In the genomic region with DNA sequence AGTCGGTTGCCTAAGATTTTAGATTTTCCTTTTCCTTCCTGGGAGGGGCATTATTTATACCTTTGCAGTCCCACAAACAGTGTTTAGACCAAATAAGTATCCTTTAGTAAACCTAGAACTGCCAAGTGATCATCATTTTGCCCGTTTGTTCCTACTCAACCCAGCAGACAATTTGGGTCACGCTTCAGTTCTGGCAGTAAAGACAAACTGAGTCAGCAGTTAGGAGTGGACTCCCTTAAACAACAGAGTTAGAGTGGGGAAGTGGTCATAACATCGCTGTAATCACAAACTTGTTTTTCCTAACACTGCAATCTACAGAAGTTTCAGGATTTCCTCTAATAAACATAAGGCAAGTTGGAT, we compare ENCODE assay signal across 8 cellular contexts. TPM values are rescaled to one million over a fixed set of nuclear protein-coding genes. Genes with fewer than 3 reads are reported as not detected.
DNase-seq lines count a peak whose midpoint lies in the region; ATAC-seq and TF ChIP-seq lines count a peak whose summit lies in the region.

No MANE protein-coding gene starts in this region.

- peaks cover 0 to 18% (median 7%) of the 10 kb centered on the region in 11 experiments; a peak in 11 of 22 replicates for H3K9me3 ChIP-seq in BLaER1 treated with 17β-estradiol and CSF1 and Interleukin-3, amounts not matched to agents 10 nM and 100 nM (replicated peaks in 1 of 11)
- H3K9me3 ChIP-seq in Peyer's patch = no peaks in the 10 kb centered on the region
- no peaks in the 10 kb centered on the region for H3K9me3 ChIP-seq in esophagus (ENCODE audit: control insufficient read depth in 2 of 2, insufficient read depth in 1 of 2, low read depth in 1 of 2, low read length in 1 of 2)

- H3K4me3 ChIP-seq in BLaER1 treated with 17β-estradiol and CSF1 and Interleukin-3, amounts not matched to agents 10 nM and 100 nM = peak overlapping the region; percentile 82 to 99 (median 93)
- peak overlapping the region; percentile 52 to 97 (median 74) for H3K4me3 ChIP-seq in Peyer's patch
- H3K4me3 ChIP-seq in esophagus (ENCODE audit: low read depth in 1 of 2, low read length in 2 of 2) = peak overlapping the region; percentile 82 to 86

- intact Hi-C loops in posterior vena cava (cut with DNase I) = no loop called here

- peaks cover 10% of the 10 kb centered on the region for H3K36me3 Mint-ChIP-seq in nephron (ENCODE audit: low read depth)

- WGBS in esophagus, 2 donors = 4% methylated on average over 4 of the region's 4 CpGs

- peak overlapping the region; percentile 89 to 99 (median 97) for H3K27ac ChIP-seq in BLaER1 treated with 17β-estradiol and CSF1 and Interleukin-3, amounts not matched to agents 10 nM and 100 nM
- peak overlapping the region; percentile 62 to 93 (median 82) for H3K27ac ChIP-seq in Peyer's patch
- H3K27ac ChIP-seq in esophagus (ENCODE audit: low read depth in 2 of 2, low read length in 1 of 2) = peak overlapping the region; percentile 92 to 96

- no peaks in the 10 kb centered on the region for H3K9me3 Mint-ChIP-seq in nephron

- peak overlapping the region; percentile 96 to 99 (median 97) for H3K4me3 Mint-ChIP-seq in nephron

- peaks cover 0 to 23% (median 13%) of the 10 kb centered on the region in 11 experiments; a peak in 17 of 22 replicates for H3K36me3 ChIP-seq in BLaER1 treated with 17β-estradiol and CSF1 and Interleukin-3, amounts not matched to agents 10 nM and 100 nM
- H3K36me3 ChIP-seq in Peyer's patch (no peaks in the 10 kb centered on the region), esophagus (ENCODE audit: control insufficient read depth in 2 of 2, insufficient read depth in 2 of 2, low read length in 1 of 2) (no peaks in the 10 kb centered on the region)

- no peaks in the 10 kb centered on the region for H3K27me3 Mint-ChIP-seq in nephron (ENCODE audit: low read depth)

- peaks cover 19% of the 10 kb centered on the region for H3K4me1 Mint-ChIP-seq in nephron

- peak overlapping the region; percentile 76 to 94 (median 85) for H3K4me2 ChIP-seq in BLaER1 treated with 17β-estradiol and CSF1 and Interleukin-3, amounts not matched to agents 10 nM and 100 nM

- DNase-seq in Peyer's patch (no peak), NOMO-1 treated with dmso at 0.1 percent for 144 hours (lab: John Stamatoyannopoulos, UW; ENCODE audit: unreplicated experiment) (no peak), posterior vena cava (ENCODE audit: low spot score) (no peak)
- DNase-seq in activated CD8-positive, alpha-beta memory T cell treated with anti-CD3 and anti-CD28 coated beads, Interleukin-2, amount 50 U/mL, for 48 hours = no peak

- peak overlapping the region; percentile 92 to 99 (median 97) for H3K9ac ChIP-seq in BLaER1 treated with 17β-estradiol and CSF1 and Interleukin-3, amounts not matched to agents 10 nM and 100 nM

- ATAC-seq in HG03469 (IDR thresholded peaks at IDR 0.05; ENCODE audit: unreplicated experiment) = no peak

- H3K27ac Mint-ChIP-seq in nephron = peak overlapping the region; percentile 99 to 100 (median 99)

- H3K4me1 ChIP-seq in BLaER1 treated with 17β-estradiol and CSF1 and Interleukin-3, amounts not matched to agents 10 nM and 100 nM = peaks cover 31 to 67% (median 40%) of the 10 kb centered on the region in 10 experiments
- H3K4me1 ChIP-seq in Peyer's patch (peaks cover 0 to 15% (median 0%) of the 10 kb centered on the region in 4 donors), esophagus (ENCODE audit: control insufficient read depth in 2 of 2, insufficient read depth in 2 of 2, low read length in 1 of 2) (no peaks in the 10 kb centered on the region)

- no peak for TF ChIP-seq POLR2A in Peyer's patch (IDR thresholded peaks at IDR 0.05)

- no peak for TF ChIP-seq CTCF in Peyer's patch (IDR thresholded peaks at IDR 0.05)
- TF ChIP-seq CTCF in nephron (IDR thresholded peaks at IDR 0.05; ENCODE audit: unreplicated experiment in 3 of 3) = no peak

- H3K27me3 ChIP-seq in BLaER1 treated with 17β-estradiol and CSF1 and Interleukin-3, amounts not matched to agents 10 nM and 100 nM = no peaks in the 10 kb centered on the region
- H3K27me3 ChIP-seq in Peyer's patch (no peaks in the 10 kb centered on the region), esophagus (ENCODE audit: control insufficient read depth in 1 of 2, insufficient read depth in 2 of 2, low read length in 2 of 2) (no peaks in the 10 kb centered on the region)

- peaks cover 14 to 37% (median 33%) of the 10 kb centered on the region in 11 experiments; a peak in 20 of 22 replicates for H4K20me1 ChIP-seq in BLaER1 treated with 17β-estradiol and CSF1 and Interleukin-3, amounts not matched to agents 10 nM and 100 nM

RNA-seq across cellular contexts. Expression of gene WDFY3, which starts 0.8 kb away (rescaled TPM):
- total RNA-seq in Peyer's patch (100 to 1,000 TPM in 1 of 4 donors, 10 to 100 TPM in 3; 31.7 to 139 (median 65.2) TPM), posterior vena cava (100 to 1,000 TPM in 1 of 2 donors, 10 to 100 TPM in 1; 77.2 to 105 TPM)
- polyA plus RNA-seq in esophagus = 10 to 100 TPM in 1 of 2 donors, 1 to 10 TPM in 1; 9.4 to 10.8 TPM
